Comparison of ENCODE assay signal across 8 cellular contexts in genomic region chr5:134905246-134905996, GRCh38. TPM values are rescaled to one million over a fixed set of nuclear protein-coding genes. Genes with fewer than 3 reads are reported as not detected.
DNase-seq lines count a peak whose midpoint lies in the region; ATAC-seq and TF ChIP-seq lines count a peak whose summit lies in the region.

No MANE protein-coding gene starts in this region.

- H3K4me1 ChIP-seq in lung (ENCODE audit: control insufficient read depth in 2 of 2, insufficient read depth in 2 of 2, low read length in 2 of 2): peaks cover 0 to 2% of the 10 kb centered on the region in 2 donors

- H3K27ac ChIP-seq in dorsolateral prefrontal cortex: peak overlapping the region; percentile 79 to 99 (median 96)
- H3K27ac ChIP-seq in lung (ENCODE audit: low read depth in 1 of 2, low read length in 1 of 2): peak overlapping the region; percentile 98 to 100

- DNase-seq in AG20443 (ENCODE audit: low spot score) (peak; percentile 59), NCI-H460 (ENCODE audit: extremely low read depth, low read depth) (peak; percentile 56), dorsolateral prefrontal cortex (peak in 7 of 10 donors; percentile 34 to 59 (median 50)), lung (ENCODE audit: low spot score) (peak; percentile 28)
- peak; percentile 41 to 44 for DNase-seq in activated CD4-positive, alpha-beta T cell treated with anti-CD3 and anti-CD28 coated beads, Interleukin-2, amount 50 U/mL, for 24 hours (ENCODE audit: low read depth in 1 of 2, low spot score in 1 of 2)
- peak; percentile 20 to 50 (median 47) for DNase-seq in stimulated activated CD4-positive, alpha-beta T cell treated with anti-CD3 and anti-CD28 coated beads, TNF-alpha, amount 100 ng/mL, for 4 hours (ENCODE audit: low read depth in 3 of 3)

- H3K4me3 ChIP-seq in dorsolateral prefrontal cortex (peak overlapping the region; percentile 44 to 94 (median 82)), lung (peak overlapping the region; percentile 84)

- intact Hi-C loops in dorsolateral prefrontal cortex (cut with DNase I): loop anchor here (1.0 to 10.0 kb wide), 7 partner anchors 31 to 429 kb away; partner anchors contain the start of genes CAMLG (in 2 of the 2), C5orf24 (in 1 of the 2), DDX46 (in 1 of the 2) and SEC24A (in 1 of the 2)

- whole genome bisulfite sequencing in lung, 2 donors: 0% methylated on average over 50 to 54 of the region's 54 CpGs

- ATAC-seq in GM18868 (IDR thresholded peaks at IDR 0.05; ENCODE audit: unreplicated experiment) (peak; percentile 21), HG03159 (IDR thresholded peaks at IDR 0.05; ENCODE audit: unreplicated experiment) (peak; percentile 28), lung (ENCODE audit: insufficient read depth, low FRiP score) (peak; percentile 40)

- TF ChIP-seq CTCF in dorsolateral prefrontal cortex (IDR thresholded peaks at IDR 0.05 in 54 of 56, conservative IDR thresholded peaks at IDR 0.05 in 2 of 56; ENCODE audit: low read depth in 1 of 56, partially characterized antibody in 56 of 56) (peak; percentile 66 to 95 (median 81)), lung (IDR thresholded peaks at IDR 0.05; ENCODE audit: control extremely low read depth, extremely low read depth) (peak; percentile 46)

- H3K36me3 ChIP-seq in lung (ENCODE audit: control insufficient read depth in 2 of 2, insufficient read depth in 2 of 2, low read length in 2 of 2): no peaks in the 10 kb centered on the region

- no peaks in the 10 kb centered on the region for H3K27me3 ChIP-seq in dorsolateral prefrontal cortex
- no peaks in the 10 kb centered on the region for H3K27me3 ChIP-seq in lung (ENCODE audit: control insufficient read depth, insufficient read depth)

- no peaks in the 10 kb centered on the region for H3K9me3 ChIP-seq in lung (ENCODE audit: control insufficient read depth in 2 of 2, insufficient read depth in 1 of 2, low read length in 1 of 2)

RNA-seq across cellular contexts. Expression of gene PCBD2, which starts 0.5 kb away (rescaled TPM):
- 14.5 and 15.1 TPM in 2 replicates for total RNA-seq in NCI-H460 (2014; rRNA removed; shearing (Covaris generic))
- 10.7 and 14.1 TPM in 2 replicates for polyA plus RNA-seq in NCI-H460 (2014; cell fraction: nucleus; rRNA removed)
- 10 to 100 TPM in 53 of 120 experiments, 1 to 10 TPM in 67; 5.3 to 19.3 (median 9.8) TPM for total RNA-seq in dorsolateral prefrontal cortex
- total RNA-seq in lung: 10 to 100 TPM in 1 of 2 donors, 1 to 10 TPM in 1; 9.4 to 12.3 TPM
- 1 to 10 TPM; 4.1 to 5.7 TPM for polyA plus RNA-seq in lung

RNA-seq across cellular contexts. Expression of gene TXNDC15, which starts 31.2 kb away (rescaled TPM):
- 86.7 and 104 TPM in 2 replicates for total RNA-seq in NCI-H460 (2014; rRNA removed; shearing (Covaris generic))
- polyA plus RNA-seq in NCI-H460 (2014; cell fraction: nucleus; rRNA removed): 137 and 138 TPM in 2 replicates
- total RNA-seq in dorsolateral prefrontal cortex (10 to 100 TPM; 37.3 to 84.2 (median 60.4) TPM), lung (10 to 100 TPM; 50.2 to 91.9 TPM)
- polyA plus RNA-seq in lung: 10 to 100 TPM; 58.5 to 88.2 TPM

RNA-seq across cellular contexts. Expression of gene C5orf24, which starts 59.7 kb away (rescaled TPM):
- 49.8 and 58.1 TPM in 2 replicates for total RNA-seq in NCI-H460 (2014; rRNA removed; shearing (Covaris generic))
- 26.8 and 58.6 TPM in 2 replicates for polyA plus RNA-seq in NCI-H460 (2014; cell fraction: nucleus; rRNA removed)
- 10 to 100 TPM; 38.2 to 79.3 (median 56.7) TPM for total RNA-seq in dorsolateral prefrontal cortex
- 10 to 100 TPM; 39.1 to 68.8 TPM for total RNA-seq in lung
- polyA plus RNA-seq in lung: 10 to 100 TPM; 19.6 to 20.3 TPM

Comparison
In these comparisons a context has a peak if more than half of its experiments do, and no peak if none do; other contexts are left out.
1. Peak in every context shown above with its lines: DNase-seq, ATAC-seq, H3K4me3 ChIP-seq and H3K27ac ChIP-seq.